ENCODE assay signal across 1 cellular context in genomic region chr9:70600479-70600878, GRCh38.
TF ChIP-seq lines count a peak whose summit lies in the region.

No MANE protein-coding gene starts in this region.

TF ChIP-seq in SK-N-SH treated with all-trans-retinoic acid at 6 μM for 48 hours, 23 proteins besides CTCF, POLR2A, EP300 and RAD21 (continued from another document):
- TF ChIP-seq ZNF565 (CRISPR knock-in tag; conservative IDR thresholded peaks at IDR 0.05; ENCODE audit: low read depth): no peak
